Comparison of ENCODE assay signal across 14 cellular contexts in the genomic region with DNA sequence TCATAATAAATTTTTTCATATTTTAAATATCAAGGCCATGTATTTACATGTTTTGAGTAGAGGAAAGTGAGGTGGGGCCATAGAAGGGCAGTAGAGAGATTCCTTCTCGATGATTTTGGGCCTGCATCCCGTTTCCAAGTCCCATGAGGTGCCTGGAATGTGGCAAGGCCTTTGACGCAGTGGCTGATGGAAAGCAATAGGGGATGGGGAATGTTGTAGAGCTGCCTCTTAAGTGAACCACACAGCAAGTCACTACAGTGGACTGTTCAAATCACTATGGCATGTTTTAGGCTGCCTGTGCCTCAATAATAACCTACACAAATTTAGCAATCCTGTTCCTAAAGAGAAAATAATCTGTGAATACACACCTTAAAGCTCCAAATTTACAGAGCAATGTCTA. TPM values are rescaled to one million over a fixed set of nuclear protein-coding genes. Genes with fewer than 3 reads are reported as not detected.
DNase-seq lines count a peak whose midpoint lies in the region; ATAC-seq and TF ChIP-seq lines count a peak whose summit lies in the region.
"Had no signal": no experiment of that assay in that cellular context is flagged by ENCODE, and none has a peak within 500 bp of the region (broad histone marks: within the 10 kb centered on the region; RNA-seq: fewer than 3 reads in every experiment).

No MANE protein-coding gene starts in this region.

- no peak overlapping the region for H2BK12ac ChIP-seq in mesenchymal stem cell (ENCODE audit: low read length in 2 of 2)

- no peak overlapping the region for H3K27ac Mint-ChIP-seq in GM23338

- no peaks in the 10 kb centered on the region for H4K20me1 ChIP-seq in GM23338 (replicated peaks; ENCODE audit: insufficient read depth)

- 24% methylated on average over 3 of the region's 3 CpGs for WGBS in mesenchymal stem cell

- no peak overlapping the region for H2BK120ac ChIP-seq in mesenchymal stem cell (ENCODE audit: low read depth, low read length)

- H3K4me3 Mint-ChIP-seq in GM23338: no peak overlapping the region

- H3K27me3 Mint-ChIP-seq in GM23338 (ENCODE audit: insufficient read depth, low read depth, poor library complexity): no peaks in the 10 kb centered on the region

- no peak overlapping the region for H3K23ac ChIP-seq in mesenchymal stem cell (ENCODE audit: low read length in 2 of 2)

- H2AK5ac ChIP-seq in mesenchymal stem cell (ENCODE audit: low read length, severe bottlenecking): no peak overlapping the region

- DNase-seq in AG08395 (ENCODE audit: low spot score): peak; percentile 59
- DNase-seq in GM23338 (ENCODE audit: low spot score): peak; percentile 39
- peak; percentile 75 for DNase-seq in fibroblast of mammary gland (ENCODE audit: low read depth)
- DNase-seq in mesenchymal stem cell: no peak
- no peak for DNase-seq in stimulated activated CD4-positive, alpha-beta T cell treated with anti-CD3 and anti-CD28 coated beads, Interleukin-2, amount 100 ng/mL, for 48 hours
- DNase-seq in HPDE6-E6E7 (ENCODE audit: extremely low spot score): no peak
- no peak for DNase-seq in superior temporal gyrus (ENCODE audit: extremely low spot score)
- DNase-seq in NCI-H1930 (lab: John Stamatoyannopoulos, UW): no peak
- DNase-seq: AML-193, DMS53, MV-4-11, NCI-H1436 treated with DMSO at 0.1 percent for 48 hours, NCI-H446, PC-3 had no signal

- no peaks in the 10 kb centered on the region for H3K4me1 Mint-ChIP-seq in GM23338

- H2AFZ ChIP-seq in GM23338 (no peak overlapping the region), mesenchymal stem cell (ENCODE audit: low read depth, low read length) (no peak overlapping the region)

- H3K36me3 ChIP-seq in GM23338 (ENCODE audit: insufficient read depth): no peaks in the 10 kb centered on the region
- H3K36me3 ChIP-seq in mesenchymal stem cell (ENCODE audit: control insufficient read depth in 1 of 2, insufficient read depth in 2 of 2, low read depth in 1 of 2, low read length in 2 of 2): no peaks in the 10 kb centered on the region

- H3K4me3 ChIP-seq in GM23338 (no peak overlapping the region), fibroblast of mammary gland (ENCODE audit: control insufficient read depth, low read depth, low read length) (no peak overlapping the region), mesenchymal stem cell (ENCODE audit: insufficient read depth in 1 of 2, low read depth in 1 of 2, low read length in 2 of 2) (no peak overlapping the region)

- H3F3A ChIP-seq in GM23338 (replicated peaks; ENCODE audit: low read depth): no peaks in the 10 kb centered on the region

- H3K27me3 ChIP-seq in GM23338 (ENCODE audit: insufficient read depth): no peaks in the 10 kb centered on the region
- H3K27me3 ChIP-seq in mesenchymal stem cell (ENCODE audit: control insufficient read depth in 1 of 2, insufficient read depth in 1 of 2, low read length in 2 of 2): no peaks in the 10 kb centered on the region

- TF ChIP-seq CTCF in GM23338 (conservative IDR thresholded peaks at IDR 0.05; ENCODE audit: low read depth in 2 of 2) (no peak), fibroblast of mammary gland (conservative IDR thresholded peaks at IDR 0.05; ENCODE audit: control insufficient read depth, insufficient read depth, low read depth, low read length) (no peak)

- H3K27ac ChIP-seq in GM23338 (ENCODE audit: low read depth) (no peak overlapping the region), mesenchymal stem cell (ENCODE audit: low read length, poor library complexity, severe bottlenecking) (no peak overlapping the region)

- no peaks in the 10 kb centered on the region for H3K4me1 ChIP-seq in GM23338 (ENCODE audit: insufficient read depth)
- no peaks in the 10 kb centered on the region for H3K4me1 ChIP-seq in mesenchymal stem cell (ENCODE audit: control insufficient read depth, insufficient read depth, low read depth, low read length)

- H3K14ac ChIP-seq in mesenchymal stem cell (ENCODE audit: low read length in 2 of 2): no peak overlapping the region

- H4K8ac ChIP-seq in mesenchymal stem cell (ENCODE audit: low read length): no peak overlapping the region

- H3K4ac ChIP-seq in mesenchymal stem cell (ENCODE audit: low read depth in 1 of 2, low read length in 2 of 2): no peak overlapping the region

- no peak overlapping the region for H3K4me2 ChIP-seq in GM23338
- H3K4me2 ChIP-seq in mesenchymal stem cell (ENCODE audit: low read length, poor library complexity, severe bottlenecking): no peak overlapping the region

- no peaks in the 10 kb centered on the region for H3K79me2 ChIP-seq in GM23338 (replicated peaks; ENCODE audit: insufficient read depth)

- H2BK15ac ChIP-seq in mesenchymal stem cell (ENCODE audit: low read depth, poor library complexity, severe bottlenecking): no peak overlapping the region

- no peak overlapping the region for H3K18ac ChIP-seq in mesenchymal stem cell (ENCODE audit: low read depth in 1 of 2, low read length in 2 of 2)

- ATAC-seq in GM23338: peak; percentile 67
- ATAC-seq: PC-3 had no signal

- no peak overlapping the region for H2BK5ac ChIP-seq in mesenchymal stem cell (ENCODE audit: low read depth, low read length, poor library complexity, severe bottlenecking)

- H4K91ac ChIP-seq in mesenchymal stem cell (ENCODE audit: low read length): no peak overlapping the region

- no peaks in the 10 kb centered on the region for H3K79me1 ChIP-seq in mesenchymal stem cell (replicated peaks; ENCODE audit: low read length, poor library complexity, severe bottlenecking)

- no peaks in the 10 kb centered on the region for H3K9me3 Mint-ChIP-seq in GM23338

- H3K9me2 ChIP-seq in GM23338 (ENCODE audit: insufficient read depth): no peaks in the 10 kb centered on the region; the same call in 1 of the 2 replicates

- H3K36me3 Mint-ChIP-seq in GM23338 (ENCODE audit: low read depth): no peaks in the 10 kb centered on the region

- H3K9ac ChIP-seq in mesenchymal stem cell (ENCODE audit: low read length): peak overlapping the region; percentile 52

- no peaks in the 10 kb centered on the region for H3K9me3 ChIP-seq in mesenchymal stem cell (ENCODE audit: control insufficient read depth, low read length)

TF ChIP-seq in GM23338, 12 proteins besides CTCF, POLR2A, EP300 and RAD21 (continues in another document):
- TF ChIP-seq JUNB (IDR thresholded peaks at IDR 0.05; ENCODE audit: unreplicated experiment): no peak
- TF ChIP-seq, protein P1, sequence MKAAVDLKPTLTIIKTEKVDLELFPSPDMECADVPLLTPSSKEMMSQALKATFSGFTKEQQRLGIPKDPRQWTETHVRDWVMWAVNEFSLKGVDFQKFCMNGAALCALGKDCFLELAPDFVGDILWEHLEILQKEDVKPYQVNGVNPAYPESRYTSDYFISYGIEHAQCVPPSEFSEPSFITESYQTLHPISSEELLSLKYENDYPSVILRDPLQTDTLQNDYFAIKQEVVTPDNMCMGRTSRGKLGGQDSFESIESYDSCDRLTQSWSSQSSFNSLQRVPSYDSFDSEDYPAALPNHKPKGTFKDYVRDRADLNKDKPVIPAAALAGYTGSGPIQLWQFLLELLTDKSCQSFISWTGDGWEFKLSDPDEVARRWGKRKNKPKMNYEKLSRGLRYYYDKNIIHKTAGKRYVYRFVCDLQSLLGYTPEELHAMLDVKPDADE (IDR thresholded peaks at IDR 0.05): no peak

RNA-seq across cellular contexts. Expression of a gene that starts 48.3 kb away (rescaled TPM):
- 120 and 129 TPM in 2 replicates for total RNA-seq in GM23338 (2014; rRNA removed; shearing (Covaris generic))
- polyA plus RNA-seq in GM23338 (2016; fragmentation: Nextera tagmentation; extraction: Ambion mirVana): 163 and 181 TPM in 2 replicates
- polyA plus RNA-seq in mesenchymal stem cell (2013, experiment 1 of 2): 578 TPM
- polyA plus RNA-seq in mesenchymal stem cell (2013, experiment 2 of 2): 600 TPM

Comparison
In these comparisons a context has a peak if more than half of its experiments do, and no peak if none do; other contexts are left out.
1. DNase-seq: peak in AG08395 (single experiment), GM23338 (single experiment) and fibroblast of mammary gland (single experiment); none in mesenchymal stem cell (single experiment), stimulated activated CD4-positive, alpha-beta T cell treated with anti-CD3 and anti-CD28 coated beads, Interleukin-2, amount 100 ng/mL, for 48 hours (0 of 2), HPDE6-E6E7 (single experiment), superior temporal gyrus (single experiment) and NCI-H1930 (0 of 2).